Comparison of ENCODE assay signal across 20 cellular contexts in the genomic region with DNA sequence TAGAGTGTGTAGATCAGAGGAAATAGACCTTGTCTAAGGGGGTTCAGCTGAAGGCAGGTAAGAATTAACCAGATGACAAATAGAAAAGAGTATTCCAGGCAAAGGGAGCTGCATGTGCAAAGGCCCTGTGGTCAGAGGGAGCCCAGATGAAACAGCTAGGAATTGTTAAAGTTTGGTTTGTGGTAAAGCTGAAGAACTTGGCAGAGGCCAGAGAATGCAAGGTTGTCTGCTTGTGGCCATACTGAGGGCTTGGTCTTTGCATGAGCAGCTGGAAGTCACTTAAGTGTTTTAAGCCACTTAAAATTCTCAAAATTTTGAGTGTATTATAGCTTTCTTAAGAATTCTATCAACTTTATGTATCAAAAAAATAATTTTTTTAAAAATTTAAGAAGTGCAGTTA.
"Had no signal": no experiment of that assay in that cellular context is flagged by ENCODE, and none has a peak within 500 bp of the region (broad histone marks: within the 10 kb centered on the region; RNA-seq: fewer than 3 reads in every experiment).

No MANE protein-coding gene starts in this region.

- ATAC-seq: HepG2, Panc1, PC-3 had no signal

- H3K4me3 ChIP-seq: MG63 had no signal

- DNase-seq: IMR-90; MG63; NCI-H1092 treated with DMSO at 0.1 percent for 48 hours; NCI-H1436; NCI-H187; NCI-H2029; NCI-H2081 treated with DMSO at 0.1 percent for 48 hours; NCI-H2171; NCI-H226; NCI-H446; NCI-H510A; NCI-H524 treated with DMSO at 0.1 percent for 48 hours; NCI-H69; NCI-H774; NK-92 treated with Interleukin-12 subunit alpha and Interleukin-12 subunit beta, amount 100 ng/mL, for 24 hours; PC-3; SHP77; SK-N-SH had no signal
